8 cellular contexts compared by ENCODE assay signal in the genomic region with DNA sequence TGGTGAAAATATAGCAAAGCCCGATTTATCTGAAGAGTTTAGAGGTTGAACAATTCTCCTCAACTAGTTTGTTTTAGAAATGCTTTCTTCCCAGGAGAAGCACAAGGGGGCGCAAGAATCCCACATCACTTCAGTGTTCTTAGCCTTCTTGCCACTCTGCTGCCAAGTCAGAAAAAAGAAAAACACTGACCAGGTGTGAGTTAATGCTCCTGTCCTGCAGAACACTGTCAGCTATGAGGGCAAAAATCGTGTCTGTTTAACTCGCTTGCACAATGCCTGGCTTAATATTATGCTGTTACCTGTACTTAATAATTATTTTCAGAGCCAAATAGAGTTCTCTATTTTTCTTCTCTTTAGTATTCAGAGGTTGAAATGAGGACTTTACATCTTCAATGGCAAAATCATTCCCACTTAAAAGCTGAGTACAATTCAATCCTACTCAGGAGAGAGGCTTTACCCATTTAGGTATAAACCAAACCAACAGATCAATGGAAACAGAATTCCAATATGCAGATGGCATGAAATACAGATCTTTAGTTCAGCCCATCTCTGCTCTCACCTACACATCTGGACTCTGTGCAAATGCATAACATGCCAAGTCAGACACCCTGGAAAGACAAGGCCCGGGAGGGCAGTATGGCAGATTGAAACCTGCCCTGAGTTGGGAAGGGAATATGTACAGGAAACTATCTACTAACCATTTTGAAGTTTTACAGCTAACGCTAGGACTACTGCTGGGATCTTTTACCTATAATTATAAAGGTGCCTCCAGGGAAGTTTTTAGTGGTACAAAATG.
A peak's percentile ranks its signal among the peaks of the same experiment; 100 is the strongest.
DNase-seq lines count a peak whose midpoint lies in the region; ATAC-seq and TF ChIP-seq lines count a peak whose summit lies in the region.

No MANE protein-coding gene starts in this region.

- DNase-seq in BJ (ENCODE audit: low read depth) = no peak
- peak; percentile 53 for DNase-seq in HFF-Myc (ENCODE audit: extremely low read depth, low read depth)
- DNase-seq in NOMO-1 (lab: John Stamatoyannopoulos, UW; ENCODE audit: unreplicated experiment in 2 of 2) = peak; percentile 29 to 72
- peak; percentile 45 for DNase-seq in activated CD8-positive, alpha-beta memory T cell treated with anti-CD3 and anti-CD28 coated beads, Interleukin-2, amount 50 U/mL, for 1 hour (ENCODE audit: extremely low read depth)
- DNase-seq in epidermal melanocyte (ENCODE audit: insufficient read length, low spot score) = peak; percentile 38
- DNase-seq in mucosa of gallbladder (ENCODE audit: low spot score) = peak; percentile 67
- peak; percentile 45 to 82 for DNase-seq in stimulated activated effector memory CD8-positive, alpha-beta T cell treated with anti-CD3 and anti-CD28 coated beads, Interleukin-12 subunit alpha, Interleukin-12 subunit beta, amount 100 ng/mL, for 72 hours (ENCODE audit: low spot score in 2 of 2)

- H3K36me3 Mint-ChIP-seq in stimulated activated effector memory CD8-positive, alpha-beta T cell treated with anti-CD3 and anti-CD28 coated beads, Interleukin-12 subunit alpha, Interleukin-12 subunit beta, amount 100 ng/mL, for 72 hours = peaks cover 45% of the 10 kb centered on the region

- POLR2A ChIA-PET in BJ (lab: Charles Lee) = no interaction called here

- peak; percentile 77 for ATAC-seq in stimulated activated effector memory CD8-positive, alpha-beta T cell treated with anti-CD3 and anti-CD28 coated beads, Interleukin-12 subunit alpha, Interleukin-12 subunit beta, amount 100 ng/mL, for 72 hours
- no peak for ATAC-seq in GM21528 (IDR thresholded peaks at IDR 0.05; ENCODE audit: low FRiP score, unreplicated experiment)

- no peaks in the 10 kb centered on the region for H3K9me3 Mint-ChIP-seq in stimulated activated effector memory CD8-positive, alpha-beta T cell treated with anti-CD3 and anti-CD28 coated beads, Interleukin-12 subunit alpha, Interleukin-12 subunit beta, amount 100 ng/mL, for 72 hours

- no peaks in the 10 kb centered on the region for H3K27me3 ChIP-seq in BJ (ENCODE audit: control insufficient read depth, insufficient read depth, low read length)

- no peak overlapping the region for H3K27ac Mint-ChIP-seq in stimulated activated effector memory CD8-positive, alpha-beta T cell treated with anti-CD3 and anti-CD28 coated beads, Interleukin-12 subunit alpha, Interleukin-12 subunit beta, amount 100 ng/mL, for 72 hours

- CTCF ChIA-PET in BJ (lab: Yijun Ruan, JAX) = interaction anchor here (0.5 to 12.1 kb wide), 20 partner anchors 15 to 170 kb away, joined by 3 to 162 read pairs (median 5); a partner anchor contains a TSS

- H3K4me3 ChIP-seq in BJ (ENCODE audit: low read depth, low read length) (no peak overlapping the region), HFF-Myc (replicated peaks; ENCODE audit: low read depth, low read length) (no peak overlapping the region)

- no peaks in the 10 kb centered on the region for H3K36me3 ChIP-seq in BJ (ENCODE audit: control insufficient read depth, insufficient read depth, low read length)

- H3K4me3 Mint-ChIP-seq in stimulated activated effector memory CD8-positive, alpha-beta T cell treated with anti-CD3 and anti-CD28 coated beads, Interleukin-12 subunit alpha, Interleukin-12 subunit beta, amount 100 ng/mL, for 72 hours = no peak overlapping the region

- H3K4me1 Mint-ChIP-seq in stimulated activated effector memory CD8-positive, alpha-beta T cell treated with anti-CD3 and anti-CD28 coated beads, Interleukin-12 subunit alpha, Interleukin-12 subunit beta, amount 100 ng/mL, for 72 hours = peaks cover 5% of the 10 kb centered on the region

- TF ChIP-seq CTCF in BJ (IDR thresholded peaks at IDR 0.05; ENCODE audit: insufficient read depth, low read depth, low read length) = peak; percentile 81
- peak; percentile 80 for TF ChIP-seq CTCF in HFF-Myc (IDR thresholded peaks at IDR 0.05; ENCODE audit: low read depth, low read length, missing control alignments)
